17 cellular contexts compared by ENCODE assay signal in the genomic region with DNA sequence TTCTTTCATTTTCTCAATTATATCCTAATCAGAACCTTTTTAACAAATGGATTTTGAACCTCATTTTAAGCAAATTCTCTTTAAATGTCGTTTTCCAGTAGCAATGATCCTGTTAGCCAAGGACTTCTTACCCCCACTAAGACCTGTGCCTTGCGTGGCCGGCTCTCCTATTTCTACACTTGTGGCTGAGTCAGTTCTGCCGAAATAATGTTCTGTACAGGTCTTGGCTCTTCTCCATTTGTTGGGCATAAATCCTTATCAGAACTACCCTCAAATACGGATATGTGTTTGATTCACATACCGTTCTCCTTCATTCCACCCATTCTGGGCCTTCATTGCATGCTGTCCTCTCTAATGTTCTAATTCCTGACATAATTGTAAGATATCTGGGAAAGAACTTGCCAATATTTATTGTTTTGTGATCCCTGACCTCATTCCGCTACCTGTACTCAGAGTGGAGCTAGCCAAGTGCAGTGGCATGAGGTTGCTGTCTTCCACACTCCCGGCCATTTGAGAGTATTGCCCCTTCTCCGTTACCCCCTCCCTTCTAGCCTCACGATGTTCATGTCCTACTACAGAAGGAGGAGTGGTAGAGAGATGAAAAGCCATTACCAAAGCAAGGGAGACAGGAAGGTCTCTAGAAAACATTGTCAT.
DNase-seq lines count a peak whose midpoint lies in the region; ATAC-seq, FAIRE-seq and TF ChIP-seq lines count a peak whose summit lies in the region.
"Had no signal": no experiment of that assay in that cellular context is flagged by ENCODE, and none has a peak within 500 bp of the region (broad histone marks: within the 10 kb centered on the region; RNA-seq: fewer than 3 reads in every experiment).

No MANE protein-coding gene starts in this region.

- no peak overlapping the region for H3K27ac ChIP-seq in WERI-Rb-1
- H3K27ac ChIP-seq: SJCRH30 had no signal

- H3K9me3 ChIP-seq in BE2C (no peaks in the 10 kb centered on the region), WERI-Rb-1 (ENCODE audit: severe bottlenecking) (no peaks in the 10 kb centered on the region)
- H3K9me3 ChIP-seq: HAP-1, SJCRH30 had no signal

- DNase-seq in amniotic epithelial cell (ENCODE audit: low read depth) (peak; percentile 84), Right ventricle myocardium superior (no peak), left lobe of liver (ENCODE audit: low spot score) (no peak), urothelium cell line (ENCODE audit: low spot score) (no peak), BE2C (no peak), WERI-Rb-1 (no peak)
- DNase-seq: ACHN, DMS79 treated with DMSO at 0.1 percent for 48 hours, NCI-H1105, NCI-H2081, NCI-H510A, NCI-H82, PC-3, RPMI8226, SJCRH30 had no signal

- no peaks in the 10 kb centered on the region for H3K36me3 ChIP-seq in BE2C
- H3K36me3 ChIP-seq in WERI-Rb-1 = no peaks in the 10 kb centered on the region
- H3K36me3 ChIP-seq: SJCRH30 had no signal

- intact Hi-C loops in Right ventricle myocardium superior (cut with DNase I) = loop anchor here (10.0 kb wide), 1 partner anchor 104 kb away; a partner anchor contains a TSS

- H3K4me3 ChIP-seq in BE2C (ENCODE audit: low read depth, low read length) (no peak overlapping the region), WERI-Rb-1 (ENCODE audit: low read depth, low read length) (no peak overlapping the region)
- H3K4me3 ChIP-seq: HAP-1, SJCRH30 had no signal

- peak; percentile 69 for FAIRE-seq in urothelium cell line (lab: Jason Lieb, UNC)

- H3K27me3 ChIP-seq in BE2C (no peaks in the 10 kb centered on the region), WERI-Rb-1 (ENCODE audit: insufficient read depth, low read depth, severe bottlenecking) (no peaks in the 10 kb centered on the region)
- H3K27me3 ChIP-seq: SJCRH30 had no signal

- TF ChIP-seq CTCF in BE2C (IDR thresholded peaks at IDR 0.05; ENCODE audit: low read depth, low read length) = no peak
- TF ChIP-seq CTCF in WERI-Rb-1 (IDR thresholded peaks at IDR 0.05; ENCODE audit: low read depth, low read length) = no peak

- ATAC-seq in Right ventricle myocardium superior (ENCODE audit: poor library complexity) (peak; percentile 47), left lobe of liver (peak; percentile 89), GM21447 (IDR thresholded peaks at IDR 0.05; ENCODE audit: unreplicated experiment) (no peak)
- ATAC-seq: PC-3 had no signal

- no peaks in the 10 kb centered on the region for H3K4me1 ChIP-seq in BE2C
- H3K4me1 ChIP-seq: HAP-1, SJCRH30 had no signal
